Comparison of ENCODE assay signal across 21 cellular contexts in the genomic region with DNA sequence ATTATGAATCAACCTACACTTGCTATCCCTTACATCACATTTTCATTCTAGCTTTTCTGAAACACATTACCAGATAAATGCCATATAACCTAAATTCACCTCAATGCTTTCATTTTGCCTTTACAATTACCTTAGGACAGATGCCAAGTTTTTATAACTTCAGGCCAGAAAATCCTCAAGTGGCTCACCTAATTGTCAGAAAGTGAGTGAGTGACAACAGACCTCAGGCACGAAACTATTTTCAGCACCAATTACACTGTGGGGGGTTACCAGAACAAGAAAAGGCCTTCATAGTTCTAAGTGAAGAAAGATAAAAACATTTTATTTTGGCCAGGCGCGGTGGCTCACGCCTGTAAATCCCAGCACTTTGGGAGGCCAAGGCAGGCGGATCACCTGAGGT. TPM values are rescaled to one million over a fixed set of nuclear protein-coding genes. Genes with fewer than 3 reads are reported as not detected.
"Had no signal": no experiment of that assay in that cellular context is flagged by ENCODE, and none has a peak within 500 bp of the region (broad histone marks: within the 10 kb centered on the region; RNA-seq: fewer than 3 reads in every experiment).

No MANE protein-coding gene starts in this region.

- DNase-seq: effector CD4-positive, alpha-beta T cell; endodermal cell; erythroblast; foreskin melanocyte; head of caudate nucleus; kidney; left cardiac atrium; left ventricle myocardium inferior; mesenchymal stem cell; midbrain; occipital lobe; pancreas; right cardiac atrium; small intestine; stimulated activated CD4-positive, alpha-beta T cell treated with anti-CD3 and anti-CD28 coated beads, Interleukin-12 subunit alpha, Interleukin-12 subunit beta, amount 100 ng/mL, for 4 hours; stimulated activated naive CD4-positive, alpha-beta T cell treated with Interleukin-2 at 50 U/mL for 16 hours; trophoblast cell had no signal

- ATAC-seq: left cardiac atrium, pancreas, right cardiac atrium had no signal

- H3K27me3 Mint-ChIP-seq: progenitor cell of endocrine pancreas had no signal

- H3K27me3 ChIP-seq: hepatocyte, pancreas had no signal

- H3K4me1 ChIP-seq: pancreas had no signal

- H3K4me3 Mint-ChIP-seq: endodermal cell, nephron had no signal

- H3K27ac Mint-ChIP-seq: endodermal cell, nephron, progenitor cell of endocrine pancreas had no signal

- H3K9me3 Mint-ChIP-seq: endodermal cell, nephron had no signal

- H3K27ac ChIP-seq: hepatocyte, left ventricle myocardium inferior, pancreas had no signal

- H3K4me1 Mint-ChIP-seq: nephron had no signal

- H3K9me3 ChIP-seq: left ventricle myocardium inferior, pancreas had no signal

- H3K36me3 ChIP-seq: left ventricle myocardium inferior, pancreas had no signal

- H3K4me3 ChIP-seq: hepatocyte, left ventricle myocardium inferior, lung, pancreas had no signal

RNA-seq across cellular contexts. Expression of a gene that starts 52.3 kb away (rescaled TPM):
- total RNA-seq: hepatocyte had no signal
